ENCODE assay signal across 38 cellular contexts in the genomic region with DNA sequence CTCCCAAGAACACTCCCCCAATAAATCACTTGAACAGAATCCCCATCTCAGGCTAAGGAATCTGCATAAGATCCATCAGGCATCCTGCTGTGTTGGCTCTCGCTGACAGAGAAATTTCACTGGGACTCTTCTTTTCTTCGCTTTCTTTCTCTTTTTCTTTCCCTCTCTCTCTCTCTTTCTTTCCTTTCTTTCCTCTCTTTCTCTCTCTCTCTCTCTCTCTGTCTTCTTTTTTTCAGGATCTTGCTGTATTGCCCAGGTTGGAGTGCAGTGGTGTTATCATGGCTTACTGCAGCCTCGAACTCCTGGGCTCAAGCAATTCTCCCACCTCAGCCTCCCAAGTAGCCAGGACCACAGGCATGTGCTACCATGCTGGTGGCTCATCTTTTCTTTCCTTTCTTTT. TPM values are rescaled to one million over a fixed set of nuclear protein-coding genes. Genes with fewer than 3 reads are reported as not detected.
"Had no signal": no experiment of that assay in that cellular context is flagged by ENCODE, and none has a peak within 500 bp of the region (broad histone marks: within the 10 kb centered on the region; RNA-seq: fewer than 3 reads in every experiment).

No MANE protein-coding gene starts in this region.

- H3K9me3 Mint-ChIP-seq: activated B cell treated with CpG ODN at 0.5 μM for 24 hours; activated T-cell treated with anti-CD3 and anti-CD28 coated beads, Interleukin-2, amount 50 U/mL, for 72 hours; dendritic cell treated with granulocyte-macrophage colony-stimulating factor and Interleukin-4, amounts not matched to agents 40 ng/mL and 50 ng/mL, for 4 days; endodermal cell; T-helper 2 cell treated with Interferon-gamma antibody and Interleukin-4, amounts not matched to agents 5 μg/mL and 100 μg/mL, for 36 hours had no signal

- H3K36me3 Mint-ChIP-seq: activated CD8-positive, alpha-beta memory T cell treated with anti-CD3 and anti-CD28 coated beads, Interleukin-2, amount 10 ng/mL, durations not matched to agents 7 days and 5 days; activated naive CD8-positive, alpha-beta T cell; brain had no signal

- H3K4me3 Mint-ChIP-seq: activated B cell treated with CpG ODN at 0.5 μM for 24 hours; activated CD8-positive, alpha-beta memory T cell treated with anti-CD3 and anti-CD28 coated beads, Interleukin-2, amount 10 ng/mL, durations not matched to agents 7 days and 5 days; activated CD8-positive, alpha-beta T cell treated with anti-CD3 and anti-CD28 coated beads, Interleukin-2, amount 10 ng/mL, durations not matched to agents 7 days and 5 days; activated naive CD8-positive, alpha-beta T cell; activated T-cell treated with anti-CD3 and anti-CD28 coated beads, Interleukin-2, amount 50 U/mL, for 72 hours; brain; dendritic cell treated with granulocyte-macrophage colony-stimulating factor and Interleukin-4, amounts not matched to agents 40 ng/mL and 50 ng/mL, for 4 days; endodermal cell; T-helper 17 cell; T-helper 2 cell treated with Interferon-gamma antibody and Interleukin-4, amounts not matched to agents 5 μg/mL and 100 μg/mL, for 36 hours had no signal

- H3K27ac ChIP-seq: ascending aorta, breast epithelium, cardiac muscle cell, coronary artery, dorsolateral prefrontal cortex, esophagus muscularis mucosa, foreskin keratinocyte, gastrocnemius medialis, heart left ventricle, WERI-Rb-1 had no signal

- H3K27me3 ChIP-seq: ascending aorta, breast epithelium, cardiac muscle cell, foreskin keratinocyte, gastrocnemius medialis, heart left ventricle had no signal

- H3K4me3 ChIP-seq: ascending aorta, breast epithelium, cardiac muscle cell, coronary artery, dorsolateral prefrontal cortex, esophagus muscularis mucosa, gastrocnemius medialis, heart left ventricle had no signal

- H3K27ac Mint-ChIP-seq: activated B cell treated with CpG ODN at 0.5 μM for 24 hours; activated CD8-positive, alpha-beta memory T cell treated with anti-CD3 and anti-CD28 coated beads, Interleukin-2, amount 10 ng/mL, durations not matched to agents 7 days and 5 days; activated CD8-positive, alpha-beta T cell treated with anti-CD3 and anti-CD28 coated beads, Interleukin-2, amount 10 ng/mL, durations not matched to agents 7 days and 5 days; activated naive CD8-positive, alpha-beta T cell; activated T-cell treated with anti-CD3 and anti-CD28 coated beads, Interleukin-2, amount 50 U/mL, for 72 hours; dendritic cell treated with granulocyte-macrophage colony-stimulating factor and Interleukin-4, amounts not matched to agents 40 ng/mL and 50 ng/mL, for 4 days; endodermal cell; T-helper 17 cell; T-helper 2 cell treated with Interferon-gamma antibody and Interleukin-4, amounts not matched to agents 5 μg/mL and 100 μg/mL, for 36 hours had no signal

- H3K9me3 ChIP-seq: ascending aorta, breast epithelium, esophagus muscularis mucosa, gastrocnemius medialis, heart left ventricle had no signal

- DNase-seq: activated B cell treated with CpG ODN at 0.5 μM for 24 hours; activated CD4-positive, alpha-beta T cell treated with anti-CD3 and anti-CD28 coated beads for 48 hours; activated CD4-positive, alpha-beta T cell treated with anti-CD3 and anti-CD28 coated beads, Interleukin-2, amount 50 U/mL, for 1 hour; activated CD4-positive, alpha-beta T cell treated with anti-CD3 and anti-CD28 coated beads, Interleukin-2, amount 50 U/mL, for 48 hours; activated CD8-positive, alpha-beta memory T cell treated with anti-CD3 and anti-CD28 coated beads, Interleukin-2, amount 10 ng/mL, durations not matched to agents 7 days and 5 days; activated CD8-positive, alpha-beta memory T cell treated with anti-CD3 and anti-CD28 coated beads, Interleukin-2, amount 50 U/mL, for 4 hours; activated CD8-positive, alpha-beta T cell treated with anti-CD3 and anti-CD28 coated beads, Interleukin-2, amount 10 ng/mL, durations not matched to agents 7 days and 5 days; activated effector memory CD4-positive, alpha-beta T cell treated with Interleukin-2 at 50 U/mL for 16 hours; activated gamma-delta T cell treated with Interleukin-2 at 50 U/mL for 16 hours; activated naive CD4-positive, alpha-beta T cell treated with anti-CD3 and anti-CD28 coated beads, Interleukin-2, amount 50 U/mL, for 16 hours; activated naive CD4-positive, alpha-beta T cell treated with Interleukin-2 at 50 U/mL for 16 hours; activated T-cell treated with anti-CD3 and anti-CD28 coated beads, Interleukin-2, amount 50 U/mL, for 1 hour; activated T-cell treated with anti-CD3 and anti-CD28 coated beads, Interleukin-2, amount 50 U/mL, for 72 hours; central memory CD4-positive, alpha-beta T cell; dorsolateral prefrontal cortex; effector memory CD4-positive, alpha-beta T cell; endodermal cell; erythroblast; foreskin keratinocyte; gastrocnemius medialis; glutamatergic neuron; heart left ventricle; T-helper 1 cell; T-helper 17 cell; T1000; WERI-Rb-1 had no signal

- H3K4me1 Mint-ChIP-seq: activated B cell treated with CpG ODN at 0.5 μM for 24 hours had no signal

- H3K4me1 ChIP-seq: breast epithelium, foreskin keratinocyte had no signal

- ATAC-seq: activated CD4-positive, CD25-positive, alpha-beta regulatory T cell treated with anti-CD3 and anti-CD28 coated beads, Interleukin-2, amount 50 U/mL, for 24 hours; activated CD8-positive, alpha-beta memory T cell treated with anti-CD3 and anti-CD28 coated beads, Interleukin-2, amount 10 ng/mL, durations not matched to agents 7 days and 5 days; activated CD8-positive, alpha-beta T cell treated with anti-CD3 and anti-CD28 coated beads, Interleukin-2, amount 10 ng/mL, durations not matched to agents 7 days and 5 days; activated T-cell treated with anti-CD3 and anti-CD28 coated beads, Interleukin-2, amount 50 U/mL, for 72 hours; foreskin keratinocyte; gastrocnemius medialis; heart left ventricle; T-helper 17 cell had no signal

- H3K36me3 ChIP-seq: ascending aorta, breast epithelium, cardiac muscle cell, esophagus muscularis mucosa, gastrocnemius medialis, heart left ventricle, WERI-Rb-1 had no signal

RNA-seq across cellular contexts. Expression of a gene that starts 4.5 kb away (rescaled TPM):
- total RNA-seq: activated B cell treated with CpG ODN at 0.5 μM for 24 hours; activated CD8-positive, alpha-beta memory T cell treated with anti-CD3 and anti-CD28 coated beads for 36 hours; activated CD8-positive, alpha-beta memory T cell treated with anti-CD3 and anti-CD28 coated beads, Interleukin-2, amount 10 ng/mL, durations not matched to agents 7 days and 5 days; activated CD8-positive, alpha-beta T cell treated with anti-CD3 and anti-CD28 coated beads, Interleukin-2, amount 10 ng/mL, durations not matched to agents 7 days and 5 days; activated T-cell treated with anti-CD3 and anti-CD28 coated beads, Interleukin-2, amount 50 U/mL, for 72 hours; ascending aorta; cerebellum; endodermal cell; foreskin keratinocyte; T-helper 17 cell had no signal
- polyA plus RNA-seq: foreskin keratinocyte had no signal
